Comparison of ENCODE assay signal across 1 cellular context in genomic region chrX:133726211-133726630, GRCh38.
TF ChIP-seq lines count a peak whose summit lies in the region.

No MANE protein-coding gene starts in this region.

TF ChIP-seq in HEK293, 187 proteins besides CTCF, POLR2A, EP300 and RAD21 (continued from another document):
- peak; percentile 50; the same call in 1 of the 2 replicates for TF ChIP-seq HIC1 (tag by site-specific recombination; IDR thresholded peaks at IDR 0.05)
- no peak for TF ChIP-seq ZNF23 (tag by site-specific recombination; IDR thresholded peaks at IDR 0.05; ENCODE audit: borderline replicate concordance)
- TF ChIP-seq KLF17 (tag by site-specific recombination; IDR thresholded peaks at IDR 0.05) = no peak
- no peak for TF ChIP-seq BCL11B (tag by site-specific recombination; IDR thresholded peaks at IDR 0.05; ENCODE audit: low read depth)
- TF ChIP-seq ZNF391 (tag by site-specific recombination; IDR thresholded peaks at IDR 0.05; ENCODE audit: borderline replicate concordance, low read depth) = no peak
- no peak for TF ChIP-seq ZBTB8A (tag by site-specific recombination; IDR thresholded peaks at IDR 0.05)
- no peak for TF ChIP-seq ZNF529 (tag by site-specific recombination; IDR thresholded peaks at IDR 0.05; ENCODE audit: insufficient replicate concordance)
- no peak; the same call in 1 of the 2 replicates for TF ChIP-seq ZNF335 (tag by site-specific recombination; conservative IDR thresholded peaks at IDR 0.05)
- TF ChIP-seq ZNF121 (tag by site-specific recombination; IDR thresholded peaks at IDR 0.05) = no peak
- TF ChIP-seq ZNF677 (tag by site-specific recombination; IDR thresholded peaks at IDR 0.05) = no peak
- no peak; the same call in 1 of the 2 replicates for TF ChIP-seq SP3 (tag by site-specific recombination; IDR thresholded peaks at IDR 0.05)
- TF ChIP-seq INSM2 (tag by site-specific recombination; IDR thresholded peaks at IDR 0.05) = no peak
- TF ChIP-seq ZNF629 (tag by site-specific recombination; IDR thresholded peaks at IDR 0.05) = peak; percentile 71
- TF ChIP-seq ZNF510 (tag by site-specific recombination; IDR thresholded peaks at IDR 0.05; ENCODE audit: insufficient replicate concordance) = no peak
- no peak for TF ChIP-seq ZNF350 (tag by site-specific recombination; IDR thresholded peaks at IDR 0.05)
- TF ChIP-seq MEIS1 (CRISPR knock-in tag; IDR thresholded peaks at IDR 0.05; ENCODE audit: borderline replicate concordance) = no peak
- peak; percentile 66 for TF ChIP-seq ZNF366 (tag by site-specific recombination; conservative IDR thresholded peaks at IDR 0.05)
- no peak for TF ChIP-seq EGR2 (tag by site-specific recombination; IDR thresholded peaks at IDR 0.05; ENCODE audit: low read depth)
- TF ChIP-seq ZNF521 (tag by site-specific recombination; IDR thresholded peaks at IDR 0.05) = no peak
- no peak for TF ChIP-seq ZNF768 (tag by site-specific recombination; IDR thresholded peaks at IDR 0.05)
- no peak for TF ChIP-seq ZNF561 (tag by site-specific recombination; IDR thresholded peaks at IDR 0.05; ENCODE audit: borderline replicate concordance)
- no peak for TF ChIP-seq ZNF596 (tag by site-specific recombination; IDR thresholded peaks at IDR 0.05)
- TF ChIP-seq ZNF18 (tag by site-specific recombination; IDR thresholded peaks at IDR 0.05) = no peak
- TF ChIP-seq ZSCAN30 (tag by site-specific recombination; IDR thresholded peaks at IDR 0.05) = no peak
- peak; percentile 42; the same call in 1 of the 2 replicates for TF ChIP-seq ZNF843 (tag by site-specific recombination; IDR thresholded peaks at IDR 0.05)
- TF ChIP-seq ZNF747 (tag by site-specific recombination; IDR thresholded peaks at IDR 0.05) = no peak
- no peak for TF ChIP-seq ZNF426 (tag by site-specific recombination; IDR thresholded peaks at IDR 0.05)
- TF ChIP-seq ZNF354C (tag by site-specific recombination; IDR thresholded peaks at IDR 0.05; ENCODE audit: borderline replicate concordance, low read depth) = no peak
- no peak for TF ChIP-seq ZFHX2 (tag by site-specific recombination; conservative IDR thresholded peaks at IDR 0.05)
- TF ChIP-seq ZBTB17 (tag by site-specific recombination; IDR thresholded peaks at IDR 0.05) = peak; percentile 62; the same call in 1 of the 2 replicates
- no peak for TF ChIP-seq ZNF266 (tag by site-specific recombination; IDR thresholded peaks at IDR 0.05; ENCODE audit: low read depth)
- TF ChIP-seq SALL2 (tag by site-specific recombination; IDR thresholded peaks at IDR 0.05; ENCODE audit: borderline replicate concordance) = no peak
- TF ChIP-seq ZNF777 (tag by site-specific recombination; IDR thresholded peaks at IDR 0.05; ENCODE audit: borderline replicate concordance) = no peak
- TF ChIP-seq ZNF704 (tag by site-specific recombination; IDR thresholded peaks at IDR 0.05) = no peak
- TF ChIP-seq ZNF174 (tag by site-specific recombination; IDR thresholded peaks at IDR 0.05) = no peak
- no peak for TF ChIP-seq WT1 (tag by site-specific recombination; IDR thresholded peaks at IDR 0.05)
- TF ChIP-seq YY2 (tag by site-specific recombination; IDR thresholded peaks at IDR 0.05) = no peak
- no peak for TF ChIP-seq ZFP37 (tag by site-specific recombination; IDR thresholded peaks at IDR 0.05)
- TF ChIP-seq ZBTB20 (tag by site-specific recombination; IDR thresholded peaks at IDR 0.05) = no peak
- no peak for TF ChIP-seq ZNF580 (tag by site-specific recombination; IDR thresholded peaks at IDR 0.05)
- 0 out of 2 replicates have a peak, but pooled peaks have one; percentile 19 for TF ChIP-seq IKZF3 (tag by site-specific recombination; IDR thresholded peaks at IDR 0.05)
- TF ChIP-seq ZNF600 (tag by site-specific recombination; IDR thresholded peaks at IDR 0.05) = peak; percentile 61; the same call in 1 of the 2 replicates
- TF ChIP-seq ZXDB (tag by site-specific recombination; IDR thresholded peaks at IDR 0.05) = no peak
- TF ChIP-seq ZSCAN18 (tag by site-specific recombination; IDR thresholded peaks at IDR 0.05) = no peak
- TF ChIP-seq ZNF24 (tag by site-specific recombination; IDR thresholded peaks at IDR 0.05) = peak; percentile 57; the same call in 1 of the 2 replicates
- no peak for TF ChIP-seq GLI4 (tag by site-specific recombination; IDR thresholded peaks at IDR 0.05)
- no peak for TF ChIP-seq ZNF175 (tag by site-specific recombination; IDR thresholded peaks at IDR 0.05)
- no peak for TF ChIP-seq ZNF548 (tag by site-specific recombination; IDR thresholded peaks at IDR 0.05)
- peak; percentile 58 for TF ChIP-seq PRDM6 (tag by site-specific recombination; IDR thresholded peaks at IDR 0.05)
- TF ChIP-seq ZNF280C (tag by site-specific recombination; IDR thresholded peaks at IDR 0.05) = no peak
- TF ChIP-seq RBAK (tag by site-specific recombination; IDR thresholded peaks at IDR 0.05) = no peak
